21 cellular contexts compared by ENCODE assay signal in genomic region chr3:131731709-131732108, GRCh38.
DNase-seq lines count a peak whose midpoint lies in the region; ATAC-seq lines count a peak whose summit lies in the region.
"Had no signal": no experiment of that assay in that cellular context is flagged by ENCODE, and none has a peak within 500 bp of the region (broad histone marks: within the 10 kb centered on the region; RNA-seq: fewer than 3 reads in every experiment).

No MANE protein-coding gene starts in this region.

- DNase-seq in activated naive CD4-positive, alpha-beta T cell treated with anti-CD3 and anti-CD28 coated beads for 36 hours: peak; percentile 74
- DNase-seq in activated naive CD4-positive, alpha-beta T cell treated with anti-CD3 and anti-CD28 coated beads, Interleukin-2, amount 10 ng/mL, durations not matched to agents 7 days and 5 days: no peak
- no peak for DNase-seq in NCI-H524 (lab: John Stamatoyannopoulos, UW)
- no peak for DNase-seq in activated CD8-positive, alpha-beta memory T cell treated with anti-CD3 and anti-CD28 coated beads for 24 hours
- DNase-seq: activated effector memory CD4-positive, alpha-beta T cell treated with Interleukin-2 at 50 U/mL for 16 hours; CD4-positive, alpha-beta memory T cell; dermis blood vessel endothelial cell; GF-D8; HCEC 1CT; IMR-90; left ventricle myocardium inferior; NCI-H1436; NCI-H526; RPMI8226 had no signal

- H3K9me3 Mint-ChIP-seq in activated naive CD4-positive, alpha-beta T cell treated with anti-CD3 and anti-CD28 coated beads for 36 hours: no peaks in the 10 kb centered on the region
- no peaks in the 10 kb centered on the region for H3K9me3 Mint-ChIP-seq in activated naive CD4-positive, alpha-beta T cell treated with anti-CD3 and anti-CD28 coated beads, Interleukin-2, amount 10 ng/mL, durations not matched to agents 7 days and 5 days
- no peaks in the 10 kb centered on the region for H3K9me3 Mint-ChIP-seq in activated T-helper 17 cell treated with anti-CD3 and anti-CD28 coated beads, Interleukin-2, amount 50 U/mL, for 72 hours
- H3K9me3 Mint-ChIP-seq in stimulated activated memory B cell treated with anti-CD40 and anti-IgM and Interleukin-4, amounts not matched to agents 10 μg/mL and 1 μg/mL and 100 μg/mL, for 72 hours: no peaks in the 10 kb centered on the region
- H3K9me3 Mint-ChIP-seq: CD4-positive, alpha-beta memory T cell; mesothelial cell of epicardium; nephron had no signal

- H3K27me3 Mint-ChIP-seq in activated naive CD4-positive, alpha-beta T cell treated with anti-CD3 and anti-CD28 coated beads for 36 hours (ENCODE audit: low read depth): peaks cover 14% of the 10 kb centered on the region
- peaks cover 6% of the 10 kb centered on the region for H3K27me3 Mint-ChIP-seq in activated naive CD4-positive, alpha-beta T cell treated with anti-CD3 and anti-CD28 coated beads, Interleukin-2, amount 10 ng/mL, durations not matched to agents 7 days and 5 days
- H3K27me3 Mint-ChIP-seq in activated T-helper 17 cell treated with anti-CD3 and anti-CD28 coated beads, Interleukin-2, amount 50 U/mL, for 72 hours: peaks cover 4% of the 10 kb centered on the region
- no peaks in the 10 kb centered on the region for H3K27me3 Mint-ChIP-seq in stimulated activated memory B cell treated with anti-CD40 and anti-IgM and Interleukin-4, amounts not matched to agents 10 μg/mL and 1 μg/mL and 100 μg/mL, for 72 hours

- peak; percentile 37 for ATAC-seq in HG02623 (IDR thresholded peaks at IDR 0.05; ENCODE audit: unreplicated experiment)
- peak; percentile 85 for ATAC-seq in activated T-helper 17 cell treated with anti-CD3 and anti-CD28 coated beads, Interleukin-2, amount 50 U/mL, for 72 hours (replicated peaks)
- ATAC-seq in stimulated activated memory B cell treated with anti-CD40 and anti-IgM and Interleukin-4, amounts not matched to agents 10 μg/mL and 1 μg/mL and 100 μg/mL, for 72 hours: peak; percentile 62
- ATAC-seq in GM18861 (IDR thresholded peaks at IDR 0.05; ENCODE audit: unreplicated experiment): no peak
- ATAC-seq: sciatic nerve had no signal

- H3K27ac Mint-ChIP-seq in activated naive CD4-positive, alpha-beta T cell treated with anti-CD3 and anti-CD28 coated beads for 36 hours: no peak overlapping the region
- H3K27ac Mint-ChIP-seq in activated naive CD4-positive, alpha-beta T cell treated with anti-CD3 and anti-CD28 coated beads, Interleukin-2, amount 10 ng/mL, durations not matched to agents 7 days and 5 days: no peak overlapping the region
- H3K27ac Mint-ChIP-seq in activated T-helper 17 cell treated with anti-CD3 and anti-CD28 coated beads, Interleukin-2, amount 50 U/mL, for 72 hours: no peak overlapping the region
- H3K27ac Mint-ChIP-seq in stimulated activated memory B cell treated with anti-CD40 and anti-IgM and Interleukin-4, amounts not matched to agents 10 μg/mL and 1 μg/mL and 100 μg/mL, for 72 hours: no peak overlapping the region
- H3K27ac Mint-ChIP-seq: mesothelial cell of epicardium, nephron had no signal

- no peaks in the 10 kb centered on the region for H3K36me3 Mint-ChIP-seq in activated naive CD4-positive, alpha-beta T cell treated with anti-CD3 and anti-CD28 coated beads for 36 hours (ENCODE audit: low read depth)
- H3K36me3 Mint-ChIP-seq in activated naive CD4-positive, alpha-beta T cell treated with anti-CD3 and anti-CD28 coated beads, Interleukin-2, amount 10 ng/mL, durations not matched to agents 7 days and 5 days: no peaks in the 10 kb centered on the region
- no peaks in the 10 kb centered on the region for H3K36me3 Mint-ChIP-seq in activated T-helper 17 cell treated with anti-CD3 and anti-CD28 coated beads, Interleukin-2, amount 50 U/mL, for 72 hours (ENCODE audit: low read depth)
- H3K36me3 Mint-ChIP-seq in stimulated activated memory B cell treated with anti-CD40 and anti-IgM and Interleukin-4, amounts not matched to agents 10 μg/mL and 1 μg/mL and 100 μg/mL, for 72 hours: no peaks in the 10 kb centered on the region
- H3K36me3 Mint-ChIP-seq: CD4-positive, alpha-beta memory T cell; mesothelial cell of epicardium had no signal

- CTCF ChIA-PET in activated naive CD4-positive, alpha-beta T cell treated with anti-CD3 and anti-CD28 coated beads for 36 hours (lab: Charles Lee): no interaction called here
- CTCF ChIA-PET in activated naive CD4-positive, alpha-beta T cell treated with anti-CD3 and anti-CD28 coated beads, Interleukin-2, amount 10 ng/mL, durations not matched to agents 7 days and 5 days (lab: Charles Lee): no interaction called here

- intact Hi-C loops in activated naive CD4-positive, alpha-beta T cell treated with anti-CD3 and anti-CD28 coated beads for 36 hours (cut with micrococcal nuclease): loop anchor here (1.0 to 10.0 kb wide), 6 partner anchors 17 to 879 kb away; partner anchors contain the start of genes MRPL3 and NUDT16

- peaks cover 17% of the 10 kb centered on the region for H3K4me1 Mint-ChIP-seq in activated naive CD4-positive, alpha-beta T cell treated with anti-CD3 and anti-CD28 coated beads for 36 hours (ENCODE audit: low read depth)
- no peaks in the 10 kb centered on the region for H3K4me1 Mint-ChIP-seq in activated naive CD4-positive, alpha-beta T cell treated with anti-CD3 and anti-CD28 coated beads, Interleukin-2, amount 10 ng/mL, durations not matched to agents 7 days and 5 days
- H3K4me1 Mint-ChIP-seq in activated T-helper 17 cell treated with anti-CD3 and anti-CD28 coated beads, Interleukin-2, amount 50 U/mL, for 72 hours: no peaks in the 10 kb centered on the region
- peaks cover 6% of the 10 kb centered on the region for H3K4me1 Mint-ChIP-seq in stimulated activated memory B cell treated with anti-CD40 and anti-IgM and Interleukin-4, amounts not matched to agents 10 μg/mL and 1 μg/mL and 100 μg/mL, for 72 hours
- H3K4me1 Mint-ChIP-seq: CD4-positive, alpha-beta memory T cell; mesothelial cell of epicardium; nephron had no signal

- H3K4me3 Mint-ChIP-seq in activated naive CD4-positive, alpha-beta T cell treated with anti-CD3 and anti-CD28 coated beads for 36 hours: no peak overlapping the region
- H3K4me3 Mint-ChIP-seq in activated naive CD4-positive, alpha-beta T cell treated with anti-CD3 and anti-CD28 coated beads, Interleukin-2, amount 10 ng/mL, durations not matched to agents 7 days and 5 days: no peak overlapping the region
- H3K4me3 Mint-ChIP-seq in activated T-helper 17 cell treated with anti-CD3 and anti-CD28 coated beads, Interleukin-2, amount 50 U/mL, for 72 hours: no peak overlapping the region
- H3K4me3 Mint-ChIP-seq in stimulated activated memory B cell treated with anti-CD40 and anti-IgM and Interleukin-4, amounts not matched to agents 10 μg/mL and 1 μg/mL and 100 μg/mL, for 72 hours: no peak overlapping the region
- H3K4me3 Mint-ChIP-seq: CD4-positive, alpha-beta memory T cell; mesothelial cell of epicardium; nephron had no signal
